1 cellular context compared by ENCODE assay signal in the genomic region with DNA sequence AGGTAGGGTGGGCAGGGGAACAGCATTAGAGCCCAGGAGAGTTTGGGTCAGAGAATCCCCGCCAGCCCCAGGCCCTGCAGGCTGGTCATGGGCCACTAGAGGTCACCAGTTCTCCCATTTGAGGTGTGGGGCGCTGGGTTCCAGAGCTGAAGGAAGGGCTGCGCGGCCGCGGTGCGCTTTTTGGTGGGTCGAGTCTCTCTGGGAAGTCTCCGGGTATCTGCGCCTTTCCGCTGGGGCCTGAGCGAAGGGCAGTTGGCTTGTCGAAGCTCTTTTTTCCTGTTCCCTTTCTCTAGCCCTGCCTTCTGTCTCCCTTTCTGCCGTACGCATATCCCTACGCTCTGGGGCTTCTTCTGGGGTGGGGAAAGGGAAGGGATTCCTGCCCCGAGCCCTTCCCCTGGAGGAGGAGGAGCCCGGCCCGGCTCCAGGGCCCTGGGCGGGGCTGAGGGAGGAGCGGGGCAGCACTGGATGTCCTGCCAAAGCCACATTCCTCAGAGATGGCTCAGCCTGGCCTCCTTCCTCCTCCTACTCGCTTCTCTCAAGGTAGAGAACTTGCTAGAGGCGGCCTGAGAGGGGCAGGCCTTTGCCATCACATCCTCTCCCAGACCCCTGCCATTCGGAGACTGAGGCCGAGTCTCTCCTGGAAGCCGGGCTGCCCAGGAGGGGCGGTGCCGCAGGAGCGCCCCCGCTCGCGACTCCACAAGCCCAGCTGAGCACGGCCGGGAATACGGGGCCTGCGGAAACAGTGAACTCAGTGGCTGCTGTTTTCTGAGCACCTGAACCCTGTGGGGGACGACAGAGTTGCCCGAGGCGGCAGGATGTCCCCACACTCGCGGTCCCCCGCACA.
TF ChIP-seq lines count a peak whose summit lies in the region.

No MANE protein-coding gene starts in this region.

TF ChIP-seq in K562, 482 proteins besides CTCF, POLR2A, EP300 and RAD21 (continued from another document and continues in another):
- TF ChIP-seq STAT6 (CRISPR knock-in tag; IDR thresholded peaks at IDR 0.05) = no peak
- peak; percentile 85 for TF ChIP-seq SMC3 (conservative IDR thresholded peaks at IDR 0.05; ENCODE audit: insufficient read depth, low read depth, low read length)
- peak; percentile 46 for TF ChIP-seq CCNT2 (IDR thresholded peaks at IDR 0.05; ENCODE audit: borderline replicate concordance, extremely low read depth, insufficient read length, low read depth, low read length)
- TF ChIP-seq CXXC5 (CRISPR knock-in tag; IDR thresholded peaks at IDR 0.05) = peak; percentile 25; the same call in 1 of the 2 replicates
- TF ChIP-seq ZNF143 (CRISPR knock-in tag; IDR thresholded peaks at IDR 0.05) = no peak
- TF ChIP-seq EP400 (IDR thresholded peaks at IDR 0.05) = peak; percentile 27; the same call in 1 of the 2 replicates
- TF ChIP-seq ZNF347 (CRISPR knock-in tag; IDR thresholded peaks at IDR 0.05; ENCODE audit: low read depth) = no peak
- peak; percentile 47; the same call in 1 of the 2 replicates for TF ChIP-seq RB1 (IDR thresholded peaks at IDR 0.05; ENCODE audit: low read depth)
- no peak for TF ChIP-seq LARP7 (IDR thresholded peaks at IDR 0.05)
- TF ChIP-seq EGR1 (conservative IDR thresholded peaks at IDR 0.05) = peak; percentile 56; the same call in 1 of the 2 replicates
- TF ChIP-seq TAF7 (tag; IDR thresholded peaks at IDR 0.05) = peak; percentile 16; the same call in 1 of the 2 replicates
- no peak for TF ChIP-seq MCM7 (IDR thresholded peaks at IDR 0.05)
- TF ChIP-seq, protein P1, sequence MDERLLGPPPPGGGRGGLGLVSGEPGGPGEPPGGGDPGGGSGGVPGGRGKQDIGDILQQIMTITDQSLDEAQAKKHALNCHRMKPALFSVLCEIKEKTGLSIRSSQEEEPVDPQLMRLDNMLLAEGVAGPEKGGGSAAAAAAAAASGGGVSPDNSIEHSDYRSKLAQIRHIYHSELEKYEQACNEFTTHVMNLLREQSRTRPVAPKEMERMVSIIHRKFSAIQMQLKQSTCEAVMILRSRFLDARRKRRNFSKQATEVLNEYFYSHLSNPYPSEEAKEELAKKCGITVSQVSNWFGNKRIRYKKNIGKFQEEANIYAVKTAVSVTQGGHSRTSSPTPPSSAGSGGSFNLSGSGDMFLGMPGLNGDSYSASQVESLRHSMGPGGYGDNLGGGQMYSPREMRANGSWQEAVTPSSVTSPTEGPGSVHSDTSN (CRISPR knock-in tag; IDR thresholded peaks at IDR 0.05; ENCODE audit: low read depth) = no peak
- TF ChIP-seq, protein P1 (tag; conservative IDR thresholded peaks at IDR 0.05; ENCODE audit: low read depth) = no peak
- no peak for TF ChIP-seq ZBTB34 (CRISPR knock-in tag; IDR thresholded peaks at IDR 0.05)
- no peak for TF ChIP-seq MED1 (CRISPR knock-in tag; IDR thresholded peaks at IDR 0.05; ENCODE audit: borderline replicate concordance)
- no peak for TF ChIP-seq RBM25 (IDR thresholded peaks at IDR 0.05; ENCODE audit: low read depth, low read length, severe bottlenecking)
- no peak for TF ChIP-seq NCOA2 (IDR thresholded peaks at IDR 0.05; ENCODE audit: partially characterized antibody in 2 of 2)
- 0 out of 2 replicates have a peak, but pooled peaks have one; percentile 59 for TF ChIP-seq KAT7 (CRISPR knock-in tag; IDR thresholded peaks at IDR 0.05; ENCODE audit: borderline replicate concordance)
- TF ChIP-seq, protein P2, sequence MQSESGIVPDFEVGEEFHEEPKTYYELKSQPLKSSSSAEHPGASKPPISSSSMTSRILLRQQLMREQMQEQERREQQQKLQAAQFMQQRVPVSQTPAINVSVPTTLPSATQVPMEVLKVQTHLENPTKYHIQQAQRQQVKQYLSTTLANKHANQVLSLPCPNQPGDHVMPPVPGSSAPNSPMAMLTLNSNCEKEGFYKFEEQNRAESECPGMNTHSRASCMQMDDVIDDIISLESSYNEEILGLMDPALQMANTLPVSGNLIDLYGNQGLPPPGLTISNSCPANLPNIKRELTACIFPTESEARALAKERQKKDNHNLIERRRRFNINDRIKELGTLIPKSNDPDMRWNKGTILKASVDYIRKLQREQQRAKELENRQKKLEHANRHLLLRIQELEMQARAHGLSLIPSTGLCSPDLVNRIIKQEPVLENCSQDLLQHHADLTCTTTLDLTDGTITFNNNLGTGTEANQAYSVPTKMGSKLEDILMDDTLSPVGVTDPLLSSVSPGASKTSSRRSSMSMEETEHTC (IDR thresholded peaks at IDR 0.05) = peak; percentile 18; the same call in 1 of the 2 replicates
- TF ChIP-seq, protein P3, sequence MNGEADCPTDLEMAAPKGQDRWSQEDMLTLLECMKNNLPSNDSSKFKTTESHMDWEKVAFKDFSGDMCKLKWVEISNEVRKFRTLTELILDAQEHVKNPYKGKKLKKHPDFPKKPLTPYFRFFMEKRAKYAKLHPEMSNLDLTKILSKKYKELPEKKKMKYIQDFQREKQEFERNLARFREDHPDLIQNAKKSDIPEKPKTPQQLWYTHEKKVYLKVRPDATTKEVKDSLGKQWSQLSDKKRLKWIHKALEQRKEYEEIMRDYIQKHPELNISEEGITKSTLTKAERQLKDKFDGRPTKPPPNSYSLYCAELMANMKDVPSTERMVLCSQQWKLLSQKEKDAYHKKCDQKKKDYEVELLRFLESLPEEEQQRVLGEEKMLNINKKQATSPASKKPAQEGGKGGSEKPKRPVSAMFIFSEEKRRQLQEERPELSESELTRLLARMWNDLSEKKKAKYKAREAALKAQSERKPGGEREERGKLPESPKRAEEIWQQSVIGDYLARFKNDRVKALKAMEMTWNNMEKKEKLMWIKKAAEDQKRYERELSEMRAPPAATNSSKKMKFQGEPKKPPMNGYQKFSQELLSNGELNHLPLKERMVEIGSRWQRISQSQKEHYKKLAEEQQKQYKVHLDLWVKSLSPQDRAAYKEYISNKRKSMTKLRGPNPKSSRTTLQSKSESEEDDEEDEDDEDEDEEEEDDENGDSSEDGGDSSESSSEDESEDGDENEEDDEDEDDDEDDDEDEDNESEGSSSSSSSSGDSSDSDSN (IDR thresholded peaks at IDR 0.05; ENCODE audit: borderline replicate concordance in 1 of 2, low read depth in 2 of 2, low read length in 2 of 2) = peak; percentile 53 to 70; a peak in 3 of 4 replicates
- no peak for TF ChIP-seq RAD51 (IDR thresholded peaks at IDR 0.05; ENCODE audit: borderline replicate concordance, low read depth)
- TF ChIP-seq CCAR2 (IDR thresholded peaks at IDR 0.05; ENCODE audit: low read depth, low read length) = no peak
- TF ChIP-seq PTTG1 (tag; IDR thresholded peaks at IDR 0.05; ENCODE audit: low read depth) = no peak
- TF ChIP-seq PHF21A (IDR thresholded peaks at IDR 0.05; ENCODE audit: borderline replicate concordance, low read depth) = no peak
- peak; percentile 18; the same call in 1 of the 2 replicates for TF ChIP-seq ARID2 (IDR thresholded peaks at IDR 0.05)
- TF ChIP-seq SNIP1 (IDR thresholded peaks at IDR 0.05; ENCODE audit: low read depth) = no peak
- no peak for TF ChIP-seq MAFG (tag; conservative IDR thresholded peaks at IDR 0.05)
- peak; percentile 38; the same call in 1 of the 2 replicates for TF ChIP-seq SMARCA4 (IDR thresholded peaks at IDR 0.05)
- TF ChIP-seq ZBTB5 (IDR thresholded peaks at IDR 0.05) = no peak
- peak; percentile 83 for TF ChIP-seq ZNF263 (CRISPR knock-in tag; IDR thresholded peaks at IDR 0.05; ENCODE audit: borderline replicate concordance)
- TF ChIP-seq ETV5 (CRISPR knock-in tag; IDR thresholded peaks at IDR 0.05; ENCODE audit: low read depth) = no peak
- TF ChIP-seq CBX3 (IDR thresholded peaks at IDR 0.05; ENCODE audit: borderline replicate concordance in 1 of 2, low read length in 2 of 2) = peak in 1 of 2 experiments; percentile 37; a peak in 1 of 3 replicates
- TF ChIP-seq SREBF1 (IDR thresholded peaks at IDR 0.05; ENCODE audit: borderline replicate concordance, low read depth, low read length) = no peak
- no peak for TF ChIP-seq ZNF134 (CRISPR knock-in tag; conservative IDR thresholded peaks at IDR 0.05)
- peak; percentile 49; the same call in 1 of the 2 replicates for TF ChIP-seq CC2D1A (IDR thresholded peaks at IDR 0.05)
- TF ChIP-seq NEUROD1 (IDR thresholded peaks at IDR 0.05; ENCODE audit: borderline replicate concordance, low read depth, low read length, partially characterized antibody) = no peak
- peak; percentile 16; the same call in 1 of the 2 replicates for TF ChIP-seq LCOR (CRISPR knock-in tag; IDR thresholded peaks at IDR 0.05)
- TF ChIP-seq SIN3A (IDR thresholded peaks at IDR 0.05; ENCODE audit: borderline replicate concordance in 2 of 2, control insufficient read depth in 1 of 2, low read depth in 2 of 2, low read length in 2 of 2) = peak in 1 of 2 experiments; percentile 25; a peak in 1 of 4 replicates
- no peak for TF ChIP-seq MIER1 (IDR thresholded peaks at IDR 0.05; ENCODE audit: low read depth)
- TF ChIP-seq SMARCE1 (IDR thresholded peaks at IDR 0.05) = peak; percentile 45
- TF ChIP-seq, protein P4, sequence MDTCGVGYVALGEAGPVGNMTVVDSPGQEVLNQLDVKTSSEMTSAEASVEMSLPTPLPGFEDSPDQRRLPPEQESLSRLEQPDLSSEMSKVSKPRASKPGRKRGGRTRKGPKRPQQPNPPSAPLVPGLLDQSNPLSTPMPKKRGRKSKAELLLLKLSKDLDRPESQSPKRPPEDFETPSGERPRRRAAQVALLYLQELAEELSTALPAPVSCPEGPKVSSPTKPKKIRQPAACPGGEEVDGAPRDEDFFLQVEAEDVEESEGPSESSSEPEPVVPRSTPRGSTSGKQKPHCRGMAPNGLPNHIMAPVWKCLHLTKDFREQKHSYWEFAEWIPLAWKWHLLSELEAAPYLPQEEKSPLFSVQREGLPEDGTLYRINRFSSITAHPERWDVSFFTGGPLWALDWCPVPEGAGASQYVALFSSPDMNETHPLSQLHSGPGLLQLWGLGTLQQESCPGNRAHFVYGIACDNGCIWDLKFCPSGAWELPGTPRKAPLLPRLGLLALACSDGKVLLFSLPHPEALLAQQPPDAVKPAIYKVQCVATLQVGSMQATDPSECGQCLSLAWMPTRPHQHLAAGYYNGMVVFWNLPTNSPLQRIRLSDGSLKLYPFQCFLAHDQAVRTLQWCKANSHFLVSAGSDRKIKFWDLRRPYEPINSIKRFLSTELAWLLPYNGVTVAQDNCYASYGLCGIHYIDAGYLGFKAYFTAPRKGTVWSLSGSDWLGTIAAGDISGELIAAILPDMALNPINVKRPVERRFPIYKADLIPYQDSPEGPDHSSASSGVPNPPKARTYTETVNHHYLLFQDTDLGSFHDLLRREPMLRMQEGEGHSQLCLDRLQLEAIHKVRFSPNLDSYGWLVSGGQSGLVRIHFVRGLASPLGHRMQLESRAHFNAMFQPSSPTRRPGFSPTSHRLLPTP (IDR thresholded peaks at IDR 0.05; ENCODE audit: borderline replicate concordance, extremely low read depth, insufficient read length) = no peak
- no peak for TF ChIP-seq YBX1 (IDR thresholded peaks at IDR 0.05)
